In the genomic region with DNA sequence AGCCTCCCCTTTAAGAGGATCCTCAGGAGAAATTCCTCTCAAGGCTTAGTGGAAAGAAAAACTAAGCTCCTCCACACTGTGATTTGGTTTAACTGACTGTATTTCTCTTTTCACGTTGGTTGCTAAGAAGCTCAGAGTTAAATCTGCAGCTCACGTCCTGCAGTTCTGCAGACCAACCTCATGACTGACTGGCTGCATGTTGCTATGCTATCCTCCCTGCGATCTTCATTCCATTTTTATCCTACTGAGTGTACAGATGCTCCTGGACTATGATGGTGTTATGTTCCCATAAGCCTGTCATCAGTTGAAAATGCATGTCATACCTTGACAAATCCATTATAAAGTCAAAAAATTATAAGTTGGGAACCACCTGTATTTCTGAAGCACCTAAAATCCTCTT, we compare ENCODE assay signal across 34 cellular contexts.
"Had no signal": no experiment of that assay in that cellular context is flagged by ENCODE, and none has a peak within 500 bp of the region (broad histone marks: within the 10 kb centered on the region; RNA-seq: fewer than 3 reads in every experiment).

No MANE protein-coding gene starts in this region.

- H3K4me3 ChIP-seq: MG63 had no signal

- H3K27ac ChIP-seq: KMS-11 had no signal

- H3K9ac ChIP-seq: KMS-11 had no signal

- H3K4me2 ChIP-seq: KMS-11 had no signal

- H3K27me3 ChIP-seq: MG63 had no signal

- H3K36me3 ChIP-seq: MG63 had no signal

- H3K9me3 ChIP-seq: MG63 had no signal

- DNase-seq: Karpas-422, Kasumi-1, KG1, MG63, MM.1S, MV-4-11, NCI-H1048, NCI-H1092, NCI-H1092 treated with DMSO at 0.1 percent for 48 hours, NCI-H1105, NCI-H1105 treated with DMSO at 0.1 percent for 48 hours, NCI-H1417, NCI-H1417 treated with DMSO at 0.1 percent for 48 hours, NCI-H1436, NCI-H1436 treated with DMSO at 0.1 percent for 48 hours, NCI-H146, NCI-H1694, NCI-H1694 treated with DMSO at 0.1 percent for 48 hours, NCI-H187, NCI-H187 treated with DMSO at 0.1 percent for 48 hours, NCI-H1930, NCI-H2029, NCI-H2029 treated with DMSO at 0.1 percent for 48 hours, NCI-H2081, NCI-H2081 treated with DMSO at 0.1 percent for 48 hours, NCI-H2107, NCI-H2171, NCI-H2171 treated with DMSO at 0.1 percent for 48 hours, NCI-H2227 treated with DMSO at 0.1 percent for 48 hours, NCI-H226, NCI-H345, NCI-H446, NCI-H446 treated with DMSO at 0.1 percent for 48 hours had no signal
